11 cellular contexts compared by ENCODE assay signal in the genomic region with DNA sequence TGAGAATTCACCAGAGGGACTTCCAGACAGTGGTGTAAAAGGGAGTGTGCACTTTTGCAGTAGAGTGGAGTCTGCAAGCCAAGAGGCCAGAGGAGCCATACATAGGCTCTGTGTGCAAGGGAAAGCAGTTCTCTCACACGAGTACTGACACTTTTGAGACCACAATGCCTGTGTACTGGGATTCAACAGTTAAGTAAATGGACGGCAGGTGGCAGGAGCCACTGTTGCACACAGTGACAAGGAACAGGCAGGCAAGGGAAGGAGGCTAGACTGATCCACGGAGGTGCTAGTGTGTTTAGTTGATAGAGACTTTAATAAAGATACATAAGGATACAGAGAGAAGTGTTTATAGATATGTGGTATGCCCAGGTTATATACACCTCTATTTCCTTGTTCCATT.
DNase-seq lines count a peak whose midpoint lies in the region; ATAC-seq and TF ChIP-seq lines count a peak whose summit lies in the region.
"Had no signal": no experiment of that assay in that cellular context is flagged by ENCODE, and none has a peak within 500 bp of the region (broad histone marks: within the 10 kb centered on the region; RNA-seq: fewer than 3 reads in every experiment).

No MANE protein-coding gene starts in this region.

- peaks cover 5% of the 10 kb centered on the region for H3K36me3 Mint-ChIP-seq in activated CD4-positive, alpha-beta T cell treated with anti-CD3 and anti-CD28 coated beads, Interleukin-2, amount 10 ng/mL, durations not matched to agents 7 days and 5 days (ENCODE audit: low read depth)
- no peaks in the 10 kb centered on the region for H3K36me3 Mint-ChIP-seq in activated CD4-positive, alpha-beta memory T cell treated with anti-CD3 and anti-CD28 coated beads for 36 hours
- H3K36me3 Mint-ChIP-seq in glutamatergic neuron (ENCODE audit: unreplicated experiment): no peaks in the 10 kb centered on the region

- no peak overlapping the region for H3K4me3 Mint-ChIP-seq in activated CD4-positive, alpha-beta T cell treated with anti-CD3 and anti-CD28 coated beads, Interleukin-2, amount 10 ng/mL, durations not matched to agents 7 days and 5 days
- H3K4me3 Mint-ChIP-seq in activated CD4-positive, alpha-beta memory T cell treated with anti-CD3 and anti-CD28 coated beads for 36 hours: no peak overlapping the region
- H3K4me3 Mint-ChIP-seq in glutamatergic neuron (ENCODE audit: unreplicated experiment): no peak overlapping the region

- CTCF ChIA-PET in activated CD4-positive, alpha-beta T cell treated with anti-CD3 and anti-CD28 coated beads, Interleukin-2, amount 10 ng/mL, durations not matched to agents 7 days and 5 days (lab: Charles Lee): interaction anchor here (0.6 to 1.6 kb wide), 3 partner anchors 10 to 77 kb away, joined by 3 to 4 read pairs (median 4); no protein-coding TSS in a partner anchor
- CTCF ChIA-PET in activated CD4-positive, alpha-beta memory T cell treated with anti-CD3 and anti-CD28 coated beads for 36 hours (lab: Charles Lee): interaction anchor here (4.3 kb wide), 1 partner anchor 11 kb away, joined by 18 read pairs; no protein-coding TSS in a partner anchor

- peak overlapping the region; percentile 82 for H3K27ac Mint-ChIP-seq in activated CD4-positive, alpha-beta T cell treated with anti-CD3 and anti-CD28 coated beads, Interleukin-2, amount 10 ng/mL, durations not matched to agents 7 days and 5 days
- peak overlapping the region; percentile 39 for H3K27ac Mint-ChIP-seq in activated CD4-positive, alpha-beta memory T cell treated with anti-CD3 and anti-CD28 coated beads for 36 hours
- H3K27ac Mint-ChIP-seq in glutamatergic neuron (ENCODE audit: unreplicated experiment): peak overlapping the region; percentile 55

- H3K27ac ChIP-seq in substantia nigra (ENCODE audit: low read depth, low read length, poor library complexity, severe bottlenecking): peak overlapping the region; percentile 78
- H3K27ac ChIP-seq: SK-N-MC had no signal

- no peak for TF ChIP-seq CTCF in glutamatergic neuron (IDR thresholded peaks at IDR 0.05; ENCODE audit: partially characterized antibody, unreplicated experiment)

- ATAC-seq in GM18520 (IDR thresholded peaks at IDR 0.05; ENCODE audit: unreplicated experiment): no peak
- ATAC-seq in GM21619 (IDR thresholded peaks at IDR 0.05; ENCODE audit: unreplicated experiment): no peak

- peaks cover 48% of the 10 kb centered on the region for H3K4me1 Mint-ChIP-seq in activated CD4-positive, alpha-beta T cell treated with anti-CD3 and anti-CD28 coated beads, Interleukin-2, amount 10 ng/mL, durations not matched to agents 7 days and 5 days
- peaks cover 55% of the 10 kb centered on the region for H3K4me1 Mint-ChIP-seq in activated CD4-positive, alpha-beta memory T cell treated with anti-CD3 and anti-CD28 coated beads for 36 hours (ENCODE audit: low read depth)
- H3K4me1 Mint-ChIP-seq in glutamatergic neuron (ENCODE audit: low read depth, unreplicated experiment): peaks cover 69% of the 10 kb centered on the region

- H3K27me3 Mint-ChIP-seq in activated CD4-positive, alpha-beta T cell treated with anti-CD3 and anti-CD28 coated beads, Interleukin-2, amount 10 ng/mL, durations not matched to agents 7 days and 5 days: no peaks in the 10 kb centered on the region
- H3K27me3 Mint-ChIP-seq in activated CD4-positive, alpha-beta memory T cell treated with anti-CD3 and anti-CD28 coated beads for 36 hours: no peaks in the 10 kb centered on the region
- H3K27me3 Mint-ChIP-seq in glutamatergic neuron (ENCODE audit: unreplicated experiment): peaks cover 9% of the 10 kb centered on the region

- H3K9me3 Mint-ChIP-seq in activated CD4-positive, alpha-beta T cell treated with anti-CD3 and anti-CD28 coated beads, Interleukin-2, amount 10 ng/mL, durations not matched to agents 7 days and 5 days: no peaks in the 10 kb centered on the region
- H3K9me3 Mint-ChIP-seq in activated CD4-positive, alpha-beta memory T cell treated with anti-CD3 and anti-CD28 coated beads for 36 hours: no peaks in the 10 kb centered on the region
- peaks cover 18% of the 10 kb centered on the region for H3K9me3 Mint-ChIP-seq in glutamatergic neuron (ENCODE audit: unreplicated experiment)
- H3K9me3 Mint-ChIP-seq: activated T-helper 2 cell treated with anti-CD3 and anti-CD28 coated beads, Interferon-gamma antibody, Interleukin-2, Interleukin-4, amounts not matched to agents 10 μg/mL and 5 μg/mL and 100 μg/mL, durations not matched to agents 14 hours and 24 hours and 36 hours had no signal

- POLR2A ChIA-PET in activated CD4-positive, alpha-beta T cell treated with anti-CD3 and anti-CD28 coated beads, Interleukin-2, amount 10 ng/mL, durations not matched to agents 7 days and 5 days (lab: Charles Lee): no interaction called here
- POLR2A ChIA-PET in activated CD4-positive, alpha-beta memory T cell treated with anti-CD3 and anti-CD28 coated beads for 36 hours (lab: Charles Lee): no interaction called here

- DNase-seq in activated CD4-positive, alpha-beta T cell treated with anti-CD3 and anti-CD28 coated beads, Interleukin-2, amount 10 ng/mL, durations not matched to agents 7 days and 5 days: no peak
- no peak for DNase-seq in activated CD4-positive, alpha-beta T cell treated with anti-CD3 and anti-CD28 coated beads for 4 hours
- DNase-seq in activated CD4-positive, alpha-beta memory T cell treated with anti-CD3 and anti-CD28 coated beads for 36 hours: peak; percentile 27
- DNase-seq in glutamatergic neuron: no peak
- DNase-seq in substantia nigra (lab: John Stamatoyannopoulos, UW): no peak
- DNase-seq in DMS79 (lab: John Stamatoyannopoulos, UW): no peak
- DNase-seq: foreskin fibroblast had no signal

- intact Hi-C loops in activated CD4-positive, alpha-beta memory T cell treated with anti-CD3 and anti-CD28 coated beads for 36 hours (cut with micrococcal nuclease): no loop called here
